In genomic region chr12:116380066-116380465, GRCh38 we compare ENCODE assay signal across 20 cellular contexts.
"Had no signal": no experiment of that assay in that cellular context is flagged by ENCODE, and none has a peak within 500 bp of the region (broad histone marks: within the 10 kb centered on the region; RNA-seq: fewer than 3 reads in every experiment).

No MANE protein-coding gene starts in this region.

- H3K27ac Mint-ChIP-seq: activated CD4-positive, alpha-beta T cell treated with anti-CD3 and anti-CD28 coated beads, Interleukin-2, amount 10 ng/mL, durations not matched to agents 7 days and 5 days; memory B cell; natural killer cell had no signal

- H3K4me1 ChIP-seq: prostate gland had no signal

- H3K4me3 Mint-ChIP-seq: activated CD4-positive, alpha-beta T cell treated with anti-CD3 and anti-CD28 coated beads, Interleukin-2, amount 10 ng/mL, durations not matched to agents 7 days and 5 days; activated T-cell treated with anti-CD3 and anti-CD28 coated beads, Interleukin-2, amount 50 U/mL, for 4 hours; central memory CD8-positive, alpha-beta T cell; memory B cell; natural killer cell had no signal

- H3K4me3 ChIP-seq: esophagus squamous epithelium, prostate gland, tibial artery, uterus had no signal

- DNase-seq: activated CD4-positive, alpha-beta T cell treated with anti-CD3 and anti-CD28 coated beads, Interleukin-2, amount 10 ng/mL, durations not matched to agents 7 days and 5 days; activated CD8-positive, alpha-beta memory T cell treated with anti-CD3 and anti-CD28 coated beads, Interleukin-2, amount 50 U/mL, for 4 hours; activated effector memory CD4-positive, alpha-beta T cell treated with anti-CD3 and anti-CD28 coated beads, Interleukin-2, amount 50 U/mL, for 16 hours; activated naive CD4-positive, alpha-beta T cell treated with anti-CD3 and anti-CD28 coated beads, Interleukin-2, amount 50 U/mL, for 16 hours; activated T-cell treated with anti-CD3 and anti-CD28 coated beads, Interleukin-2, amount 50 U/mL, for 4 hours; effector CD8-positive, alpha-beta T cell; esophagus squamous epithelium; natural killer cell; occipital lobe; stimulated activated naive CD8-positive, alpha-beta T cell treated with anti-CD3 and anti-CD28 coated beads, Interleukin-15, Interleukin-2, amounts not matched to agents 100 U/mL and 50 U/mL, for 24 hours; substantia nigra; T-helper 1 cell; T1000; uterus had no signal

- ATAC-seq: activated CD4-positive, CD25-positive, alpha-beta regulatory T cell treated with anti-CD3 and anti-CD28 coated beads, Interleukin-2, amount 50 U/mL, for 24 hours; activated T-cell treated with anti-CD3 and anti-CD28 coated beads, Interleukin-2, amount 50 U/mL, for 4 hours; natural killer cell; right cardiac atrium; stimulated activated naive CD8-positive, alpha-beta T cell treated with anti-CD3 and anti-CD28 coated beads, Interleukin-15, Interleukin-2, amounts not matched to agents 100 U/mL and 50 U/mL, for 24 hours had no signal

- H3K36me3 Mint-ChIP-seq: memory B cell, natural killer cell had no signal

- H3K9me3 ChIP-seq: esophagus squamous epithelium, prostate gland, tibial artery, uterus had no signal

- H3K27me3 ChIP-seq: esophagus squamous epithelium, tibial artery, uterus had no signal

- H3K27ac ChIP-seq: esophagus squamous epithelium, prostate gland, tibial artery, uterus had no signal

- H3K36me3 ChIP-seq: esophagus squamous epithelium, prostate gland, tibial artery, uterus had no signal
